In the genomic region with DNA sequence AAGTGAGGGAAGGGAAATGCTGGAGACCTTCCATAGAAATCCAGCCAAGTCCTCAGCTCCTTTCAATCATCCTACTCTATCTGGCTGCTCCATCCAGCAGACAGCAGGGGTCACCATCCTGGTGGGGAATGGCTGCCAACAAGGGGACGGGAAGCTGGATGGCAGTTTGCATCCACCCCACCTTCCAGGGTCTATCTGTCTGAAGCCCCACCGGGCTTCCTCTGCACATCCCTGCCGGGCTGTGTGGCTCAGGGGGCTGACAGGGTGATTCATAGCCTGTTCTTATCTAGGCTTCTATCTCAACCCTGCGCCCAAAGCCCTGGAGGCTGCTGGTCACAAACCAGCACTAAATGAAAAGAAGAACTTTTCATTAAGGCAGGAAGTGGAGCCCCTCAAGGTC, we compare ENCODE assay signal across 2 cellular contexts.
TF ChIP-seq lines count a peak whose summit lies in the region.

No MANE protein-coding gene starts in this region.

TF ChIP-seq in GM12878, 131 proteins besides CTCF, POLR2A, EP300 and RAD21 (continues in another document):
- TF ChIP-seq BACH1 (IDR thresholded peaks at IDR 0.05; ENCODE audit: borderline replicate concordance) (no peak), POU2F2 (IDR thresholded peaks at IDR 0.05; ENCODE audit: borderline replicate concordance, low read depth, low read length) (no peak), JUND (IDR thresholded peaks at IDR 0.05; ENCODE audit: low read depth, low read length) (no peak), EGR1 (IDR thresholded peaks at IDR 0.05; ENCODE audit: borderline replicate concordance in 1 of 2, low read depth in 2 of 2, low read length in 2 of 2) (no peak), NFXL1 (IDR thresholded peaks at IDR 0.05; ENCODE audit: borderline replicate concordance) (no peak), POLR2AphosphoS2 (IDR thresholded peaks at IDR 0.05; ENCODE audit: low read depth, low read length) (no peak), TCF12 (IDR thresholded peaks at IDR 0.05; ENCODE audit: low read depth, low read length) (no peak), NRF1 (conservative IDR thresholded peaks at IDR 0.05; ENCODE audit: low read depth, low read length) (no peak)
- TF ChIP-seq, protein P1, sequence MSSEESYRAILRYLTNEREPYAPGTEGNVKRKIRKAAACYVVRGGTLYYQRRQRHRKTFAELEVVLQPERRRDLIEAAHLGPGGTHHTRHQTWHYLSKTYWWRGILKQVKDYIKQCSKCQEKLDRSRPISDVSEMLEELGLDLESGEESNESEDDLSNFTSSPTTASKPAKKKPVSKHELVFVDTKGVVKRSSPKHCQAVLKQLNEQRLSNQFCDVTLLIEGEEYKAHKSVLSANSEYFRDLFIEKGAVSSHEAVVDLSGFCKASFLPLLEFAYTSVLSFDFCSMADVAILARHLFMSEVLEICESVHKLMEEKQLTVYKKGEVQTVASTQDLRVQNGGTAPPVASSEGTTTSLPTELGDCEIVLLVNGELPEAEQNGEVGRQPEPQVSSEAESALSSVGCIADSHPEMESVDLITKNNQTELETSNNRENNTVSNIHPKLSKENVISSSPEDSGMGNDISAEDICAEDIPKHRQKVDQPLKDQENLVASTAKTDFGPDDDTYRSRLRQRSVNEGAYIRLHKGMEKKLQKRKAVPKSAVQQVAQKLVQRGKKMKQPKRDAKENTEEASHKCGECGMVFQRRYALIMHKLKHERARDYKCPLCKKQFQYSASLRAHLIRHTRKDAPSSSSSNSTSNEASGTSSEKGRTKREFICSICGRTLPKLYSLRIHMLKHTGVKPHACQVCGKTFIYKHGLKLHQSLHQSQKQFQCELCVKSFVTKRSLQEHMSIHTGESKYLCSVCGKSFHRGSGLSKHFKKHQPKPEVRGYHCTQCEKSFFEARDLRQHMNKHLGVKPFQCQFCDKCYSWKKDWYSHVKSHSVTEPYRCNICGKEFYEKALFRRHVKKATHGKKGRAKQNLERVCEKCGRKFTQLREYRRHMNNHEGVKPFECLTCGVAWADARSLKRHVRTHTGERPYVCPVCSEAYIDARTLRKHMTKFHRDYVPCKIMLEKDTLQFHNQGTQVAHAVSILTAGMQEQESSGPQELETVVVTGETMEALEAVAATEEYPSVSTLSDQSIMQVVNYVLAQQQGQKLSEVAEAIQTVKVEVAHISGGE (CRISPR knock-in tag; IDR thresholded peaks at IDR 0.05), result no peak
- TF ChIP-seq, protein P2, sequence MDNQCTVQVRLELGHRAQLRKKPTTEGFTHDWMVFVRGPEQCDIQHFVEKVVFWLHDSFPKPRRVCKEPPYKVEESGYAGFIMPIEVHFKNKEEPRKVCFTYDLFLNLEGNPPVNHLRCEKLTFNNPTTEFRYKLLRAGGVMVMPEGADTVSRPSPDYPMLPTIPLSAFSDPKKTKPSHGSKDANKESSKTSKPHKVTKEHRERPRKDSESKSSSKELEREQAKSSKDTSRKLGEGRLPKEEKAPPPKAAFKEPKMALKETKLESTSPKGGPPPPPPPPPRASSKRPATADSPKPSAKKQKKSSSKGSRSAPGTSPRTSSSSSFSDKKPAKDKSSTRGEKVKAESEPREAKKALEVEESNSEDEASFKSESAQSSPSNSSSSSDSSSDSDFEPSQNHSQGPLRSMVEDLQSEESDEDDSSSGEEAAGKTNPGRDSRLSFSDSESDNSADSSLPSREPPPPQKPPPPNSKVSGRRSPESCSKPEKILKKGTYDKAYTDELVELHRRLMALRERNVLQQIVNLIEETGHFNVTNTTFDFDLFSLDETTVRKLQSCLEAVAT (IDR thresholded peaks at IDR 0.05), result no peak
- TF ChIP-seq, protein P3, sequence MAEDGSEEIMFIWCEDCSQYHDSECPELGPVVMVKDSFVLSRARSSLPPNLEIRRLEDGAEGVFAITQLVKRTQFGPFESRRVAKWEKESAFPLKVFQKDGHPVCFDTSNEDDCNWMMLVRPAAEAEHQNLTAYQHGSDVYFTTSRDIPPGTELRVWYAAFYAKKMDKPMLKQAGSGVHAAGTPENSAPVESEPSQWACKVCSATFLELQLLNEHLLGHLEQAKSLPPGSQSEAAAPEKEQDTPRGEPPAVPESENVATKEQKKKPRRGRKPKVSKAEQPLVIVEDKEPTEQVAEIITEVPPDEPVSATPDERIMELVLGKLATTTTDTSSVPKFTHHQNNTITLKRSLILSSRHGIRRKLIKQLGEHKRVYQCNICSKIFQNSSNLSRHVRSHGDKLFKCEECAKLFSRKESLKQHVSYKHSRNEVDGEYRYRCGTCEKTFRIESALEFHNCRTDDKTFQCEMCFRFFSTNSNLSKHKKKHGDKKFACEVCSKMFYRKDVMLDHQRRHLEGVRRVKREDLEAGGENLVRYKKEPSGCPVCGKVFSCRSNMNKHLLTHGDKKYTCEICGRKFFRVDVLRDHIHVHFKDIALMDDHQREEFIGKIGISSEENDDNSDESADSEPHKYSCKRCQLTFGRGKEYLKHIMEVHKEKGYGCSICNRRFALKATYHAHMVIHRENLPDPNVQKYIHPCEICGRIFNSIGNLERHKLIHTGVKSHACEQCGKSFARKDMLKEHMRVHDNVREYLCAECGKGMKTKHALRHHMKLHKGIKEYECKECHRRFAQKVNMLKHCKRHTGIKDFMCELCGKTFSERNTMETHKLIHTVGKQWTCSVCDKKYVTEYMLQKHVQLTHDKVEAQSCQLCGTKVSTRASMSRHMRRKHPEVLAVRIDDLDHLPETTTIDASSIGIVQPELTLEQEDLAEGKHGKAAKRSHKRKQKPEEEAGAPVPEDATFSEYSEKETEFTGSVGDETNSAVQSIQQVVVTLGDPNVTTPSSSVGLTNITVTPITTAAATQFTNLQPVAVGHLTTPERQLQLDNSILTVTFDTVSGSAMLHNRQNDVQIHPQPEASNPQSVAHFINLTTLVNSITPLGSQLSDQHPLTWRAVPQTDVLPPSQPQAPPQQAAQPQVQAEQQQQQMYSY (CRISPR knock-in tag; IDR thresholded peaks at IDR 0.05), result no peak

TF ChIP-seq in GM12891, 5 proteins besides CTCF, POLR2A, EP300 and RAD21:
- no peak for TF ChIP-seq POLR2AphosphoS5 (IDR thresholded peaks at IDR 0.05; ENCODE audit: low read depth, low read length)
- no peak for TF ChIP-seq TAF1 (IDR thresholded peaks at IDR 0.05; ENCODE audit: low read depth, low read length)
- TF ChIP-seq SPI1 (IDR thresholded peaks at IDR 0.05; ENCODE audit: low read depth, low read length), result no peak
- no peak for TF ChIP-seq POU2F2 (IDR thresholded peaks at IDR 0.05; ENCODE audit: low read depth, low read length)
- no peak for TF ChIP-seq PAX5 (IDR thresholded peaks at IDR 0.05; ENCODE audit: insufficient read depth, low read length, severe bottlenecking)
